25 cellular contexts compared by ENCODE assay signal in genomic region chr6:154945271-154945890, GRCh38.
"Had no signal": no experiment of that assay in that cellular context is flagged by ENCODE, and none has a peak within 500 bp of the region (broad histone marks: within the 10 kb centered on the region; RNA-seq: fewer than 3 reads in every experiment).

No MANE protein-coding gene starts in this region.

- H3K27me3 Mint-ChIP-seq: IgD-negative memory B cell had no signal

- FAIRE-seq: HTR-8/SVneo, K562, RCC 7860 had no signal

- H3K4me3 ChIP-seq: K562, SJSA1, SK-N-MC had no signal

- H3K9ac ChIP-seq: KMS-11 had no signal

- H3K27me3 ChIP-seq: SJSA1 had no signal

- H3K4me1 ChIP-seq: SJSA1 had no signal

- H3K4me2 ChIP-seq: KMS-11 had no signal

- H3K9me3 ChIP-seq: SJSA1 had no signal

- H3K36me3 ChIP-seq: SJSA1 had no signal

- H3K27ac Mint-ChIP-seq: IgD-negative memory B cell had no signal

- H3K4me3 Mint-ChIP-seq: IgD-negative memory B cell had no signal

- DNase-seq: Kasumi-1, MM.1S, NCI-H1092 treated with DMSO at 0.1 percent for 48 hours, NCI-H1436, NCI-H187, NCI-H2029, NCI-H2081 treated with DMSO at 0.1 percent for 48 hours, NCI-H2171, NCI-H226, NCI-H446, NCI-H510A, NCI-H524 treated with DMSO at 0.1 percent for 48 hours, NCI-H69, NCI-H774, Right ventricle myocardium superior, RPMI8226, SIG-M5 had no signal

- ATAC-seq: K562 had no signal

- H3K27ac ChIP-seq: HL-60, KMS-11, SJSA1, SK-N-MC had no signal
